In genomic region chr2:32008811-32009478, GRCh38 we compare ENCODE assay signal across 8 cellular contexts. TPM values are rescaled to one million over a fixed set of nuclear protein-coding genes. Genes with fewer than 3 reads are reported as not detected.
A peak's percentile ranks its signal among the peaks of the same experiment; 100 is the strongest.
DNase-seq lines count a peak whose midpoint lies in the region; ATAC-seq, FAIRE-seq and TF ChIP-seq lines count a peak whose summit lies in the region.

No MANE protein-coding gene starts in this region.

- H3K36me3 Mint-ChIP-seq in endothelial cell (ENCODE audit: low read depth, unreplicated experiment) = peaks cover 9% of the 10 kb centered on the region
- H3K36me3 Mint-ChIP-seq in nephron progenitor cell (ENCODE audit: low read depth) = peaks cover 7% of the 10 kb centered on the region

- TF ChIP-seq CTCF in endothelial cell (IDR thresholded peaks at IDR 0.05; ENCODE audit: unreplicated experiment) = no peak
- TF ChIP-seq CTCF in nephron progenitor cell (IDR thresholded peaks at IDR 0.05) = no peak

- peak overlapping the region; percentile 93 for H3K4me3 Mint-ChIP-seq in endothelial cell (ENCODE audit: unreplicated experiment)
- peak overlapping the region; percentile 98 for H3K4me3 Mint-ChIP-seq in nephron progenitor cell

- H3K27me3 Mint-ChIP-seq in endothelial cell (ENCODE audit: unreplicated experiment) (peaks cover 15% of the 10 kb centered on the region), nephron progenitor cell (ENCODE audit: low read depth, poor library complexity) (peaks cover 6% of the 10 kb centered on the region)

- H3K27ac Mint-ChIP-seq in endothelial cell (ENCODE audit: unreplicated experiment) = peak overlapping the region; percentile 85
- H3K27ac Mint-ChIP-seq in nephron progenitor cell = peak overlapping the region; percentile 94

- H3K9me3 Mint-ChIP-seq in endothelial cell (ENCODE audit: unreplicated experiment) = no peaks in the 10 kb centered on the region
- H3K9me3 Mint-ChIP-seq in nephron progenitor cell = no peaks in the 10 kb centered on the region

- peak; percentile 40 for FAIRE-seq in GM12891 (lab: Jason Lieb, UNC)

- TF ChIP-seq POLR2A in GM12891 (IDR thresholded peaks at IDR 0.05; ENCODE audit: low read depth, low read length) = no peak

- peak; percentile 23 for DNase-seq in Ammon's horn (ENCODE audit: low spot score)
- no peak for DNase-seq in GM12891 (ENCODE audit: insufficient read length, low spot score)
- DNase-seq in endothelial cell (ENCODE audit: low spot score) = no peak
- peak; percentile 23 for DNase-seq in nephron progenitor cell
- DNase-seq in amniotic stem cell (lab: John Stamatoyannopoulos, UW) = no peak

- ATAC-seq in SK-N-SH treated with all-trans-retinoic acid at 6 μM for 48 hours (peak; percentile 2), GM21619 (IDR thresholded peaks at IDR 0.05; ENCODE audit: unreplicated experiment) (no peak), GM21529 (IDR thresholded peaks at IDR 0.05; ENCODE audit: unreplicated experiment) (no peak)

- H3K4me1 Mint-ChIP-seq in endothelial cell (ENCODE audit: unreplicated experiment) = peaks cover 18% of the 10 kb centered on the region
- peaks cover 49% of the 10 kb centered on the region for H3K4me1 Mint-ChIP-seq in nephron progenitor cell

TF ChIP-seq in GM12891, 5 proteins besides CTCF, POLR2A, EP300 and RAD21:
- TF ChIP-seq PAX5 (IDR thresholded peaks at IDR 0.05; ENCODE audit: insufficient read depth, low read length, severe bottlenecking) (no peak), POU2F2 (IDR thresholded peaks at IDR 0.05; ENCODE audit: low read depth, low read length) (no peak), POLR2AphosphoS5 (IDR thresholded peaks at IDR 0.05; ENCODE audit: low read depth, low read length) (no peak), SPI1 (IDR thresholded peaks at IDR 0.05; ENCODE audit: low read depth, low read length) (no peak), TAF1 (IDR thresholded peaks at IDR 0.05; ENCODE audit: low read depth, low read length) (no peak)

TF ChIP-seq in SK-N-SH treated with all-trans-retinoic acid at 6 μM for 48 hours, 23 proteins besides CTCF, POLR2A, EP300 and RAD21:
- TF ChIP-seq ISL1 (CRISPR knock-in tag; IDR thresholded peaks at IDR 0.05) (no peak), PPARA (CRISPR knock-in tag; IDR thresholded peaks at IDR 0.05; ENCODE audit: borderline replicate concordance) (no peak), ZNF70 (CRISPR knock-in tag; IDR thresholded peaks at IDR 0.05) (no peak), CREB5 (CRISPR knock-in tag; IDR thresholded peaks at IDR 0.05; ENCODE audit: low read depth) (no peak), ESRRG (CRISPR knock-in tag; IDR thresholded peaks at IDR 0.05) (no peak), ARNTL (CRISPR knock-in tag; IDR thresholded peaks at IDR 0.05; ENCODE audit: borderline replicate concordance, low read depth) (no peak)

RNA-seq across cellular contexts. Expression of gene MEMO1, which starts 1.9 kb away (rescaled TPM):
- 43.7 TPM for polyA plus RNA-seq in GM12891 (2012; ENCODE audit: low read depth, missing spikeins)
- 59.6 TPM for total RNA-seq in endothelial cell (ENCODE audit: unreplicated experiment)

RNA-seq across cellular contexts. Expression of gene DPY30, which starts 30.7 kb away (rescaled TPM):
- polyA plus RNA-seq in GM12891 (2012; ENCODE audit: low read depth, missing spikeins) = 91.0 TPM
- total RNA-seq in endothelial cell (ENCODE audit: unreplicated experiment) = 70.1 TPM

RNA-seq across cellular contexts. Expression of gene SPAST, which starts 54.4 kb away (rescaled TPM):
- polyA plus RNA-seq in GM12891 (2012; ENCODE audit: low read depth, missing spikeins) = 3.6 TPM
- total RNA-seq in endothelial cell (ENCODE audit: unreplicated experiment) = 33.8 TPM

Comparison
In these comparisons a context has a peak if more than half of its experiments do, and no peak if none do; other contexts are left out.
1. DNase-seq: peak in Ammon's horn (single experiment) and nephron progenitor cell (single experiment); none in GM12891 (single experiment), endothelial cell (single experiment) and amniotic stem cell (single experiment).